ENCODE assay signal across 24 cellular contexts in the genomic region with DNA sequence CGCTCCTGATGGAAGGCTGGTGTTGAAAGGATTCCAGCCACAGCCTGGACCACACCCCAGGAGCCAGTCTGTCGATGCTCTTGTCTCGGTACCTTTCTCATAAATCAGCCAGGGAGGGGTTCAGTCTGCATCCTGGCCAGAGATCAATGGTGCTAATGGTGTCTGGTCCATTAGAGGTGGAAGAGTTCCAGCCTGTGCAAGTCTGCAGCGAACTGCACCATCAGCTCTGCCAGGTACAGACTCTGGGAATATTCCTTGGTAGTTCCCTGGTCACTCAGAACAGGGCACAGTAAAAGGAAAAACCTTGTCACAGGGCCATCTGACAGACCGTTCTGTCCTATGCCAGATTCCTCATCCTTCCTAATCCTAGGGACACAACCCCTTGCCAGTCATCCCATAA.
"Had no signal": no experiment of that assay in that cellular context is flagged by ENCODE, and none has a peak within 500 bp of the region (broad histone marks: within the 10 kb centered on the region; RNA-seq: fewer than 3 reads in every experiment).

No MANE protein-coding gene starts in this region.

- H3K27ac Mint-ChIP-seq: immature natural killer cell; mesothelial cell of epicardium; natural killer cell; nephron progenitor cell; progenitor cell of endocrine pancreas; stimulated activated naive B cell treated with anti-CD40 and anti-IgM and Interleukin-4, amounts not matched to agents 10 μg/mL and 1 μg/mL and 100 μg/mL, for 72 hours had no signal

- H3K27ac ChIP-seq: left lung, ovary, right atrium auricular region, right lobe of liver, stomach, testis, thyroid gland, transverse colon, upper lobe of left lung had no signal

- H3K4me3 ChIP-seq: left lung, lung, ovary, right atrium auricular region, right lobe of liver, smooth muscle cell, stomach, testis, thyroid gland, transverse colon, upper lobe of left lung had no signal

- H3K27me3 ChIP-seq: left lung, ovary, right atrium auricular region, right lobe of liver, stomach, testis, thyroid gland, transverse colon, upper lobe of left lung had no signal

- H3K4me1 ChIP-seq: left lung, right atrium auricular region, right lobe of liver, stomach, testis, thyroid gland, transverse colon, upper lobe of left lung had no signal

- H3K9me3 Mint-ChIP-seq: mesothelial cell of epicardium; natural killer cell; nephron progenitor cell; stimulated activated naive B cell treated with anti-CD40 and anti-IgM and Interleukin-4, amounts not matched to agents 10 μg/mL and 1 μg/mL and 100 μg/mL, for 72 hours had no signal

- H3K36me3 Mint-ChIP-seq: immature natural killer cell; mesothelial cell of epicardium; naive B cell; natural killer cell; stimulated activated naive B cell treated with anti-CD40 and anti-IgM and Interleukin-4, amounts not matched to agents 10 μg/mL and 1 μg/mL and 100 μg/mL, for 72 hours had no signal

- H3K4me1 Mint-ChIP-seq: immature natural killer cell; mesothelial cell of epicardium; naive B cell; natural killer cell; nephron progenitor cell; stimulated activated naive B cell treated with anti-CD40 and anti-IgM and Interleukin-4, amounts not matched to agents 10 μg/mL and 1 μg/mL and 100 μg/mL, for 72 hours had no signal

- H3K4me3 Mint-ChIP-seq: immature natural killer cell; mesothelial cell of epicardium; natural killer cell; nephron progenitor cell; stimulated activated naive B cell treated with anti-CD40 and anti-IgM and Interleukin-4, amounts not matched to agents 10 μg/mL and 1 μg/mL and 100 μg/mL, for 72 hours had no signal

- H3K9me3 ChIP-seq: left lung, ovary, right atrium auricular region, right lobe of liver, stomach, testis, thyroid gland, transverse colon, upper lobe of left lung had no signal

- H3K36me3 ChIP-seq: left lung, ovary, right atrium auricular region, right lobe of liver, stomach, thyroid gland, transverse colon, upper lobe of left lung had no signal

- DNase-seq: immature natural killer cell; kidney; left colon; left lung; mesendoderm; naive B cell; natural killer cell; nephron progenitor cell; ovary; right lobe of liver; stimulated activated CD4-positive, alpha-beta T cell treated with anti-CD3 and anti-CD28 coated beads, Interleukin-1b, Interleukin-23, amount 100 ng/mL, for 48 hours; stimulated activated CD4-positive, alpha-beta T cell treated with anti-CD3 and anti-CD28 coated beads, Interleukin-4, amount 100 ng/mL, for 1 hour; stimulated activated naive B cell treated with anti-CD40 and anti-IgM and Interleukin-4, amounts not matched to agents 10 μg/mL and 1 μg/mL and 100 μg/mL, for 72 hours; stimulated activated naive CD8-positive, alpha-beta T cell treated with anti-CD3 and anti-CD28 coated beads, Interleukin-15, Interleukin-2, amounts not matched to agents 100 U/mL and 50 U/mL, for 24 hours; stomach; testis; thyroid gland; transverse colon; upper lobe of left lung had no signal

- H3K4me2 ChIP-seq: smooth muscle cell had no signal

- ATAC-seq: left colon; left lung; natural killer cell; right lobe of liver; stimulated activated naive B cell treated with anti-CD40 and anti-IgM and Interleukin-4, amounts not matched to agents 10 μg/mL and 1 μg/mL and 100 μg/mL, for 72 hours; stimulated activated naive CD8-positive, alpha-beta T cell treated with anti-CD3 and anti-CD28 coated beads, Interleukin-15, Interleukin-2, amounts not matched to agents 100 U/mL and 50 U/mL, for 24 hours had no signal
